ENCODE assay signal across 16 cellular contexts in the genomic region with DNA sequence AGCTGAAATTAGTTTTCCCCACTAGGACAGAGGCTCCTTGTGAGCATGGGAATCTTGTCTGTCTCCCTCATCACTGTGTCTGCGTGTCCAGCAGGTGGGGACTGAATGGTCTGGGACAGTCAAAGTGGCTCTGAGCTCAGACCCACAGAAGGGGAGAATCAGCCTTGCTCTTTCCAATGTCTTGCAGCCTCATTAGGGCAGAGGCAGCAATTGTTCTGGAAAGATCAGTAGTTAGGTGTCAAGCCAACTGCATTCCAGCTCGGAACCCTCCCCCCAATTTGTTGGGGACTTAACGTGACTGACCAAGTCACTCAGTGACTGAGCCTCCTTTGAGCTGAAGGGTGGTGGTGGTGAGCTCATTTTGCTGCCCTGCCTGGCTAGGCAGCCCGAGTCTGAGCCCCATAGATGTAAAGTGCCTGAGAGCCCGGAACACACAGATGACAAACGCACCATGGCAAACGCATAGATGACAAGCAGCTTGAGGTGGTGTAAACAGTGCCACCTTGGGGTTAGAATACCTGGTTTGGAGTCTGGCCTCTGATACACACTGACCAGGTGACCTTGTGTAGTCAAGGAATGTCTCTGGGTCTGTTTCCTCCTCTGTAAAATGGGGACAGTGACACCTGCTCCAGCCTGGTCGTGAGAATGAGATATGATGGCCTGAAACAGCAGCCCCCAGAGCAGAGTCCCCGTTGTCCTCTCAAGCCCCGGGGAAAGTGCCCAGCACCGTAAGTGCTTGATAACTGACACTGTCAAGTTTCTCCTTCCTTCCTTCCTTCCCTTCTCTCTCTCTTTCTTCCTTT. TPM values are rescaled to one million over a fixed set of nuclear protein-coding genes. Genes with fewer than 3 reads are reported as not detected.
DNase-seq lines count a peak whose midpoint lies in the region; ATAC-seq and TF ChIP-seq lines count a peak whose summit lies in the region.
"Had no signal": no experiment of that assay in that cellular context is flagged by ENCODE, and none has a peak within 500 bp of the region (broad histone marks: within the 10 kb centered on the region; RNA-seq: fewer than 3 reads in every experiment).

No MANE protein-coding gene starts in this region.

- no peaks in the 10 kb centered on the region for H3K9me3 Mint-ChIP-seq in HFFc6
- H3K9me3 Mint-ChIP-seq: central memory CD8-positive, alpha-beta T cell had no signal

- POLR2A ChIA-PET in IMR-90 (lab: Charles Lee; ENCODE audit: unreplicated experiment): no interaction called here

- no peaks in the 10 kb centered on the region for H3K9me1 ChIP-seq in IMR-90 (ENCODE audit: insufficient read depth, low read length)

- ATAC-seq in IMR-90 (ENCODE audit: low read depth): no peak
- ATAC-seq: heart left ventricle, left ventricle myocardium superior, Right ventricle myocardium inferior had no signal

- H3K27ac ChIP-seq in IMR-90 (ENCODE audit: insufficient read depth, low read length): no peak overlapping the region
- H3K27ac ChIP-seq: heart left ventricle had no signal

- no peaks in the 10 kb centered on the region for H3K36me3 Mint-ChIP-seq in HFFc6 (ENCODE audit: low read depth)
- H3K36me3 Mint-ChIP-seq: activated naive CD8-positive, alpha-beta T cell had no signal

- H3K27me3 ChIP-seq in IMR-90 (ENCODE audit: control insufficient read depth, insufficient read depth, low read length): peaks cover 75% of the 10 kb centered on the region

- H3K4me3 Mint-ChIP-seq in HFFc6: no peak overlapping the region
- H3K4me3 Mint-ChIP-seq: activated naive CD8-positive, alpha-beta T cell; central memory CD8-positive, alpha-beta T cell had no signal

- no peaks in the 10 kb centered on the region for H3K4me1 Mint-ChIP-seq in HFFc6 (ENCODE audit: low read depth)
- H3K4me1 Mint-ChIP-seq: central memory CD8-positive, alpha-beta T cell had no signal

- H2AFZ ChIP-seq in IMR-90 (replicated peaks; ENCODE audit: low read length, poor library complexity): peak overlapping the region; percentile 43

- H2BK15ac ChIP-seq in IMR-90 (ENCODE audit: low read depth, low read length): no peak overlapping the region

- dilution Hi-C loops in IMR-90 (cut with HindIII; ENCODE audit: low sequenced_read_pairs, unreplicated experiment): no loop called here

- H3K27ac Mint-ChIP-seq in HFFc6: no peak overlapping the region
- H3K27ac Mint-ChIP-seq: activated naive CD8-positive, alpha-beta T cell had no signal

- no peak overlapping the region for H2AK5ac ChIP-seq in IMR-90 (ENCODE audit: low read depth, low read length)

- WGBS in IMR-90 (ENCODE audit: extremely low coverage in 2 of 2, insufficient read length in 1 of 2), 2 experiments: 60% methylated on average over 3 of the region's 11 CpGs; no CpG with 5 or more reads in 1 of the 2 experiments

- H2BK20ac ChIP-seq in IMR-90 (ENCODE audit: low read depth, low read length): no peak overlapping the region

- H4K20me1 ChIP-seq in IMR-90 (ENCODE audit: insufficient read depth, low read length): peaks cover 3% of the 10 kb centered on the region; the same call in 1 of the 2 replicates

- H2AK9ac ChIP-seq in IMR-90 (replicated peaks; ENCODE audit: low read depth, low read length, poor library complexity): no peak overlapping the region

- no peak overlapping the region for H2BK5ac ChIP-seq in IMR-90 (ENCODE audit: low read depth, low read length, poor library complexity, severe bottlenecking)

- DNase-seq in NCI-H2196 (lab: John Stamatoyannopoulos, UW; ENCODE audit: unreplicated experiment) (peak; percentile 23), NCI-H2196 treated with DMSO at 0.1 percent for 48 hours (lab: John Stamatoyannopoulos, UW; ENCODE audit: unreplicated experiment) (no peak), IMR-90 (no peak), ecto neural progenitor cell (ENCODE audit: low spot score) (peak; percentile 43), posterior vena cava (ENCODE audit: low spot score) (peak; percentile 34), HFFc6 (no peak)
- DNase-seq in activated T-cell treated with anti-CD3 and anti-CD28 coated beads, Interleukin-2, amount 50 U/mL, for 48 hours: no peak
- DNase-seq in stimulated activated naive CD4-positive, alpha-beta T cell treated with Interleukin-2 at 50 U/mL for 16 hours (lab: John Stamatoyannopoulos, UW): no peak
- DNase-seq: erythroblast, left ventricle myocardium superior, NCI-H1092, NCI-H446 had no signal

- peaks cover 3% of the 10 kb centered on the region; the same call in 1 of the 2 replicates for H3K4me1 ChIP-seq in IMR-90 (ENCODE audit: control insufficient read depth, insufficient read depth, low read length)

- no peak for TF ChIP-seq POLR2A in IMR-90 (IDR thresholded peaks at IDR 0.05; ENCODE audit: low read depth, low read length)

- no peak overlapping the region for H4K5ac ChIP-seq in IMR-90 (ENCODE audit: low read depth, low read length)

- H3K14ac ChIP-seq in IMR-90 (replicated peaks; ENCODE audit: low read depth, low read length): no peak overlapping the region

- no peak overlapping the region for H4K8ac ChIP-seq in IMR-90 (ENCODE audit: low read depth in 2 of 2, low read length in 2 of 2)

- TF ChIP-seq CTCF in IMR-90 (conservative IDR thresholded peaks at IDR 0.05; ENCODE audit: low read depth, low read length): no peak
- no peak; the same call in 1 of the 2 replicates for TF ChIP-seq CTCF in HFFc6 (IDR thresholded peaks at IDR 0.05)

- H2BK120ac ChIP-seq in IMR-90 (ENCODE audit: low read depth, low read length): no peak overlapping the region

- H3K56ac ChIP-seq in IMR-90 (ENCODE audit: extremely low read depth, insufficient read depth, low read length): no peak overlapping the region

- H3K4me2 ChIP-seq in IMR-90 (ENCODE audit: low read depth, low read length): no peak overlapping the region

- H3K9me3 ChIP-seq in IMR-90 (ENCODE audit: control insufficient read depth, insufficient read depth, low read length): peaks cover 2% of the 10 kb centered on the region
- H3K9me3 ChIP-seq: heart left ventricle had no signal

- H3K79me1 ChIP-seq in IMR-90 (ENCODE audit: low read depth in 1 of 2, low read length in 2 of 2): no peaks in the 10 kb centered on the region

- peaks cover 54% of the 10 kb centered on the region for H3K27me3 Mint-ChIP-seq in HFFc6 (ENCODE audit: insufficient read depth)

- no peak overlapping the region for H3K9ac ChIP-seq in IMR-90 (ENCODE audit: low read depth, low read length)

- TF ChIP-seq RAD21 in IMR-90 (IDR thresholded peaks at IDR 0.05; ENCODE audit: low read length): no peak

- no peak overlapping the region for H3K18ac ChIP-seq in IMR-90 (ENCODE audit: low read depth, low read length)

- H3K23ac ChIP-seq in IMR-90 (ENCODE audit: low read depth, low read length): no peak overlapping the region

- H3K36me3 ChIP-seq in IMR-90 (ENCODE audit: control insufficient read depth, insufficient read depth, low read length): no peaks in the 10 kb centered on the region
- H3K36me3 ChIP-seq: heart left ventricle had no signal

- intact Hi-C loops in IMR-90 (cut with micrococcal nuclease): loop anchor here (5.0 to 10.0 kb wide), 2 partner anchors 87 to 795 kb away; no protein-coding TSS in a partner anchor
- intact Hi-C loops in posterior vena cava (cut with DNase I): loop anchor here (1.0 to 5.0 kb wide), 2 partner anchors 528 kb away; no protein-coding TSS in a partner anchor

- BruUV-seq in IMR-90 (replicated peaks; lab: Mats Ljungman, UMichigan): no TSS peak

- in situ Hi-C loops in IMR-90 (cut with MboI; ENCODE audit: low sequenced_read_pairs): loop anchor here (10.0 kb wide), 1 partner anchor 535 kb away; no protein-coding TSS in a partner anchor

- no peak overlapping the region for H3K4ac ChIP-seq in IMR-90 (ENCODE audit: low read depth, low read length)

- no peak overlapping the region for H4K91ac ChIP-seq in IMR-90 (ENCODE audit: insufficient read depth, low read depth, low read length)

- CTCF ChIA-PET in IMR-90 (lab: Yijun Ruan, JAX): interaction anchor here (1.1 kb wide), 1 partner anchor 146 kb away, joined by 3 read pairs; no protein-coding TSS in a partner anchor

- H3K4me3 ChIP-seq in IMR-90 (ENCODE audit: insufficient read depth, low read depth, low read length): no peak overlapping the region
- H3K4me3 ChIP-seq: heart left ventricle had no signal

TF ChIP-seq in IMR-90, 13 proteins besides CTCF, POLR2A, EP300 and RAD21:
- TF ChIP-seq BHLHE40 (IDR thresholded peaks at IDR 0.05; ENCODE audit: low read depth, low read length) (no peak), USF2 (IDR thresholded peaks at IDR 0.05; ENCODE audit: low read depth, low read length) (no peak), ELK1 (IDR thresholded peaks at IDR 0.05; ENCODE audit: borderline replicate concordance, low read depth, low read length) (no peak), CHD1 (IDR thresholded peaks at IDR 0.05; ENCODE audit: low read depth, low read length) (no peak), SMC3 (IDR thresholded peaks at IDR 0.05; ENCODE audit: low read depth, low read length) (no peak), RFX5 (IDR thresholded peaks at IDR 0.05; ENCODE audit: low read depth, low read length) (no peak)

RNA-seq across cellular contexts. Expression of gene SORCS2, which starts 2.7 kb away (rescaled TPM):
- total RNA-seq in IMR-90 (2012; rRNA removed) (0.28 and 0.36 TPM in 2 replicates), posterior vena cava (10 to 100 TPM in 1 of 2 donors, 1 to 10 TPM in 1; 5.0 to 11.9 TPM)
- polyA plus RNA-seq in IMR-90 (2012; rRNA removed): 0.62 and 0.67 TPM in 2 replicates
- 0.22 and 0.70 TPM in 2 replicates for polyA plus RNA-seq in IMR-90 (2012; cell fraction: cytosol; rRNA removed)
- 0.76 and 0.77 TPM in 2 replicates for polyA plus RNA-seq in IMR-90 (2012; cell fraction: nucleus; rRNA removed; ENCODE audit: low replicate concordance)
- under 1 TPM in 3 of 6 experiments, not detected in 3; 0.05 to 0.15 (median 0.12) TPM for total RNA-seq in HFFc6 (2021; fragmentation: NEBNext Ultra II Directional; extraction: Animal tissue kit (Norgen Biotek cat#: 25700))

Comparison
In these comparisons a context has a peak if more than half of its experiments do, and no peak if none do; other contexts are left out.
1. DNase-seq: peak in NCI-H2196 (single experiment), ecto neural progenitor cell (single experiment) and posterior vena cava (single experiment); none in NCI-H2196 treated with DMSO at 0.1 percent for 48 hours (single experiment), IMR-90 (single experiment), HFFc6 (single experiment), activated T-cell treated with anti-CD3 and anti-CD28 coated beads, Interleukin-2, amount 50 U/mL, for 48 hours (0 of 2) and stimulated activated naive CD4-positive, alpha-beta T cell treated with Interleukin-2 at 50 U/mL for 16 hours (single experiment).